Comparison of ENCODE assay signal across 1 cellular context in genomic region chr2:101756266-101756665, GRCh38.
A peak's percentile ranks its signal among the peaks of the same experiment; 100 is the strongest.
TF ChIP-seq lines count a peak whose summit lies in the region.

No MANE protein-coding gene starts in this region.

TF ChIP-seq in HepG2, 621 proteins besides CTCF, POLR2A, EP300 and RAD21 (continued from another document and continues in another):
- no peak for TF ChIP-seq SNAPC5 (CRISPR knock-in tag; IDR thresholded peaks at IDR 0.05; ENCODE audit: borderline replicate concordance)
- no peak for TF ChIP-seq ZNF407 (CRISPR knock-in tag; IDR thresholded peaks at IDR 0.05; ENCODE audit: not compliant biosample characterization)
- TF ChIP-seq ZNF572 (CRISPR knock-in tag; IDR thresholded peaks at IDR 0.05) = no peak
- no peak for TF ChIP-seq SMAD3 (CRISPR knock-in tag; IDR thresholded peaks at IDR 0.05)
- TF ChIP-seq RAD51 (IDR thresholded peaks at IDR 0.05; ENCODE audit: borderline replicate concordance) = no peak
- no peak for TF ChIP-seq ZNF550 (CRISPR knock-in tag; IDR thresholded peaks at IDR 0.05; ENCODE audit: borderline replicate concordance)
- no peak for TF ChIP-seq ZSCAN12 (CRISPR knock-in tag; IDR thresholded peaks at IDR 0.05)
- no peak for TF ChIP-seq ZNF280D (CRISPR knock-in tag; IDR thresholded peaks at IDR 0.05)
- 0 out of 2 replicates have a peak, but pooled peaks have one; percentile 13 for TF ChIP-seq MLX (CRISPR knock-in tag; IDR thresholded peaks at IDR 0.05)
- no peak for TF ChIP-seq GMEB2 (CRISPR knock-in tag; IDR thresholded peaks at IDR 0.05; ENCODE audit: low read depth)
- TF ChIP-seq ZSCAN31 (CRISPR knock-in tag; IDR thresholded peaks at IDR 0.05; ENCODE audit: low read depth) = no peak
- no peak for TF ChIP-seq CREM (IDR thresholded peaks at IDR 0.05)
- TF ChIP-seq CREM (CRISPR knock-in tag; IDR thresholded peaks at IDR 0.05) = no peak
- TF ChIP-seq KLF9 (CRISPR knock-in tag; IDR thresholded peaks at IDR 0.05; ENCODE audit: low read depth) = no peak
- no peak for TF ChIP-seq REST (IDR thresholded peaks at IDR 0.05; ENCODE audit: borderline replicate concordance in 1 of 2, low read depth in 1 of 2, low read length in 2 of 2)
- 0 out of 2 replicates have a peak, but pooled peaks have one; percentile 7 for TF ChIP-seq ZBTB38 (CRISPR knock-in tag; IDR thresholded peaks at IDR 0.05)
- TF ChIP-seq ZBED4 (CRISPR knock-in tag; IDR thresholded peaks at IDR 0.05; ENCODE audit: borderline replicate concordance) = no peak
- TF ChIP-seq HOXA5 (CRISPR knock-in tag; IDR thresholded peaks at IDR 0.05) = no peak
- no peak for TF ChIP-seq CC2D1A (CRISPR knock-in tag; IDR thresholded peaks at IDR 0.05)
- no peak for TF ChIP-seq ZNF441 (CRISPR knock-in tag; IDR thresholded peaks at IDR 0.05; ENCODE audit: borderline replicate concordance)
- no peak for TF ChIP-seq U2AF2 (IDR thresholded peaks at IDR 0.05; ENCODE audit: low read depth, low read length)
- no peak for TF ChIP-seq RBM22 (optimal IDR thresholded peaks at IDR 0.05; ENCODE audit: low read length)
- no peak for TF ChIP-seq ZNF446 (CRISPR knock-in tag; IDR thresholded peaks at IDR 0.05)
- no peak for TF ChIP-seq BCL3 (CRISPR knock-in tag; IDR thresholded peaks at IDR 0.05)
- TF ChIP-seq ZNF160 (CRISPR knock-in tag; IDR thresholded peaks at IDR 0.05) = no peak
- no peak for TF ChIP-seq STAT5B (CRISPR knock-in tag; IDR thresholded peaks at IDR 0.05)
- TF ChIP-seq POLR2G (IDR thresholded peaks at IDR 0.05; ENCODE audit: low read depth, low read length) = no peak
- TF ChIP-seq ZNF510 (CRISPR knock-in tag; IDR thresholded peaks at IDR 0.05; ENCODE audit: low read depth) = 0 out of 2 replicates have a peak, but pooled peaks have one; percentile 36
- no peak for TF ChIP-seq DR1 (CRISPR knock-in tag; IDR thresholded peaks at IDR 0.05)
- TF ChIP-seq ZNF496 (CRISPR knock-in tag; IDR thresholded peaks at IDR 0.05; ENCODE audit: insufficient replicate concordance) = no peak
- TF ChIP-seq SIX4 (CRISPR knock-in tag; IDR thresholded peaks at IDR 0.05) = no peak
- TF ChIP-seq POGZ (CRISPR knock-in tag; IDR thresholded peaks at IDR 0.05) = no peak
